ENCODE assay signal across 1 cellular context in the genomic region with DNA sequence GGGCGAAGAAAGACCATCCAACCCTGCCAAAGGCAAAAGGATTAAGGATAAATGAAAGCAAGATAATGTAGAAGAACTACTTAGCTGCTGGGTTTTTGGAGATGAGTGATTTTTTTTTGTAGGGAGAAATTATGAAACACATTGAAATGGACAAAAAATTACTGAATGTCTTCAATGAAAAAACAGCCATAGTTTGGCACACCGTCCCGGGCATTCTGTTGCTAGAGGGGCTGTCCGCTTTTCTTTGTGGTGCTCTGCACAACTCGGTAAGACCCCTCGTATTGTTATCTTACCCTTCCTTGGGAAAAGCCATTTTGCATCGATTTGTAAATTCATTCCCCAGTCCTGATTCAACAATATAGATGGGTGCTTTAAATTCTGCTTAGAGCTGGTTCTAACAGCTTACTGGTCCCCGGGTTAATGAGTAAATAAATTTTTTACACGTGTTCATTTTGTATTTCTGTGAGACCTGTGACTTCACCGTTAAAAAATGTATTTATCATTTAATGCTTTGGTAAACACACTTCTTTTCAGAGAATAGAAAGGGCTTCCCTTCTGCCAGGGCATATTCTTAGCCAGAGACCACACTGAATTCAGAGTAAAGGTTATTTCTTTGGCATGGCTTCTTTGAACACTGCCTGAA.
A peak's percentile ranks its signal among the peaks of the same experiment; 100 is the strongest.
TF ChIP-seq lines count a peak whose summit lies in the region.

No MANE protein-coding gene starts in this region.

TF ChIP-seq in HepG2, 621 proteins besides CTCF, POLR2A, EP300 and RAD21 (continues in another document):
- TF ChIP-seq GLI4 (CRISPR knock-in tag; IDR thresholded peaks at IDR 0.05; ENCODE audit: borderline replicate concordance): 0 out of 2 replicates have a peak, but pooled peaks have one; percentile 29
- no peak for TF ChIP-seq U2AF1 (optimal IDR thresholded peaks at IDR 0.05; ENCODE audit: low read depth, low read length)
- TF ChIP-seq, protein P1, sequence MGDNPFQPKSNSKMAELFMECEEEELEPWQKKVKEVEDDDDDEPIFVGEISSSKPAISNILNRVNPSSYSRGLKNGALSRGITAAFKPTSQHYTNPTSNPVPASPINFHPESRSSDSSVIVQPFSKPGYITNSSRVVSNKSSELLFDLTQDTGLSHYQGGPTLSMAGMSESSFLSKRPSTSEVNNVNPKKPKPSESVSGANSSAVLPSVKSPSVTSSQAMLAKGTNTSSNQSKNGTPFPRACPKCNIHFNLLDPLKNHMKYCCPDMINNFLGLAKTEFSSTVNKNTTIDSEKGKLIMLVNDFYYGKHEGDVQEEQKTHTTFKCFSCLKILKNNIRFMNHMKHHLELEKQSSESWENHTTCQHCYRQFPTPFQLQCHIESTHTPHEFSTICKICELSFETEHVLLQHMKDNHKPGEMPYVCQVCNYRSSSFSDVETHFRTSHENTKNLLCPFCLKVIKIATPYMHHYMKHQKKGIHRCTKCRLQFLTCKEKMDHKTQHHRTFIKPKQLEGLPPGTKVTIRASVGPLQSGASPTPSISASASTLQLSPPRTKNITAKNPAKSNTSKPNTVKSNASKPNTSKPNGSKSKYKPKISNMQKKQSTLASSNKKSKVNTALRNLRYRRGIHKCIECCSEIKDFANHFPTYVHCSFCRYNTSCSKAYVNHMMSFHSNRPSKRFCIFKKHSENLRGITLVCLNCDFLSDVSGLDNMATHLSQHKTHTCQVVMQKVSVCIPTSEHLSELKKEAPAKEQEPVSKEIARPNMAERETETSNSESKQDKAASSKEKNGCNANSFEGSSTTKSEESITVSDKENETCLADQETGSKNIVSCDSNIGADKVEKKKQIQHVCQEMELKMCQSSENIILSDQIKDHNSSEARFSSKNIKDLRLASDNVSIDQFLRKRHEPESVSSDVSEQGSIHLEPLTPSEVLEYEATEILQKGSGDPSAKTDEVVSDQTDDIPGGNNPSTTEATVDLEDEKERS (CRISPR knock-in tag; IDR thresholded peaks at IDR 0.05): no peak
- TF ChIP-seq ZNF749 (CRISPR knock-in tag; IDR thresholded peaks at IDR 0.05; ENCODE audit: borderline replicate concordance): no peak
- TF ChIP-seq, protein P2, sequence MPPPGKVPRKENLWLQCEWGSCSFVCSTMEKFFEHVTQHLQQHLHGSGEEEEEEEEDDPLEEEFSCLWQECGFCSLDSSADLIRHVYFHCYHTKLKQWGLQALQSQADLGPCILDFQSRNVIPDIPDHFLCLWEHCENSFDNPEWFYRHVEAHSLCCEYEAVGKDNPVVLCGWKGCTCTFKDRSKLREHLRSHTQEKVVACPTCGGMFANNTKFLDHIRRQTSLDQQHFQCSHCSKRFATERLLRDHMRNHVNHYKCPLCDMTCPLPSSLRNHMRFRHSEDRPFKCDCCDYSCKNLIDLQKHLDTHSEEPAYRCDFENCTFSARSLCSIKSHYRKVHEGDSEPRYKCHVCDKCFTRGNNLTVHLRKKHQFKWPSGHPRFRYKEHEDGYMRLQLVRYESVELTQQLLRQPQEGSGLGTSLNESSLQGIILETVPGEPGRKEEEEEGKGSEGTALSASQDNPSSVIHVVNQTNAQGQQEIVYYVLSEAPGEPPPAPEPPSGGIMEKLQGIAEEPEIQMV (CRISPR knock-in tag; IDR thresholded peaks at IDR 0.05; ENCODE audit: low read depth): no peak
- TF ChIP-seq IRF1 (CRISPR knock-in tag; IDR thresholded peaks at IDR 0.05; ENCODE audit: low read depth): no peak
- no peak for TF ChIP-seq FLYWCH1 (CRISPR knock-in tag; IDR thresholded peaks at IDR 0.05)
- peak; percentile 60; the same call in 1 of the 2 replicates for TF ChIP-seq CHD4 (IDR thresholded peaks at IDR 0.05; ENCODE audit: borderline replicate concordance, low read length)
- no peak for TF ChIP-seq CREM (IDR thresholded peaks at IDR 0.05)
- TF ChIP-seq CREM (CRISPR knock-in tag; IDR thresholded peaks at IDR 0.05): no peak
- TF ChIP-seq AGO1 (IDR thresholded peaks at IDR 0.05; ENCODE audit: low read depth, low read length, poor library complexity, severe bottlenecking): no peak
- no peak for TF ChIP-seq GATAD1 (CRISPR knock-in tag; IDR thresholded peaks at IDR 0.05)
- TF ChIP-seq, protein P3, sequence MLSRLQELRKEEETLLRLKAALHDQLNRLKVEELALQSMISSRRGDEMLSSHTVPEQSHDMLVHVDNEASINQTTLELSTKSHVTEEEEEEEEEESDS (CRISPR knock-in tag; IDR thresholded peaks at IDR 0.05; ENCODE audit: borderline replicate concordance): 0 out of 2 replicates have a peak, but pooled peaks have one; percentile 1
- TF ChIP-seq NFE2L1 (CRISPR knock-in tag; IDR thresholded peaks at IDR 0.05; ENCODE audit: borderline replicate concordance): no peak
- no peak for TF ChIP-seq ZNF333 (CRISPR knock-in tag; IDR thresholded peaks at IDR 0.05; ENCODE audit: borderline replicate concordance)
- peak; percentile 23; the same call in 1 of the 2 replicates for TF ChIP-seq CREB3 (CRISPR knock-in tag; IDR thresholded peaks at IDR 0.05)
- TF ChIP-seq SP5 (CRISPR knock-in tag; IDR thresholded peaks at IDR 0.05; ENCODE audit: borderline replicate concordance, low read depth): no peak
- TF ChIP-seq, protein P4, sequence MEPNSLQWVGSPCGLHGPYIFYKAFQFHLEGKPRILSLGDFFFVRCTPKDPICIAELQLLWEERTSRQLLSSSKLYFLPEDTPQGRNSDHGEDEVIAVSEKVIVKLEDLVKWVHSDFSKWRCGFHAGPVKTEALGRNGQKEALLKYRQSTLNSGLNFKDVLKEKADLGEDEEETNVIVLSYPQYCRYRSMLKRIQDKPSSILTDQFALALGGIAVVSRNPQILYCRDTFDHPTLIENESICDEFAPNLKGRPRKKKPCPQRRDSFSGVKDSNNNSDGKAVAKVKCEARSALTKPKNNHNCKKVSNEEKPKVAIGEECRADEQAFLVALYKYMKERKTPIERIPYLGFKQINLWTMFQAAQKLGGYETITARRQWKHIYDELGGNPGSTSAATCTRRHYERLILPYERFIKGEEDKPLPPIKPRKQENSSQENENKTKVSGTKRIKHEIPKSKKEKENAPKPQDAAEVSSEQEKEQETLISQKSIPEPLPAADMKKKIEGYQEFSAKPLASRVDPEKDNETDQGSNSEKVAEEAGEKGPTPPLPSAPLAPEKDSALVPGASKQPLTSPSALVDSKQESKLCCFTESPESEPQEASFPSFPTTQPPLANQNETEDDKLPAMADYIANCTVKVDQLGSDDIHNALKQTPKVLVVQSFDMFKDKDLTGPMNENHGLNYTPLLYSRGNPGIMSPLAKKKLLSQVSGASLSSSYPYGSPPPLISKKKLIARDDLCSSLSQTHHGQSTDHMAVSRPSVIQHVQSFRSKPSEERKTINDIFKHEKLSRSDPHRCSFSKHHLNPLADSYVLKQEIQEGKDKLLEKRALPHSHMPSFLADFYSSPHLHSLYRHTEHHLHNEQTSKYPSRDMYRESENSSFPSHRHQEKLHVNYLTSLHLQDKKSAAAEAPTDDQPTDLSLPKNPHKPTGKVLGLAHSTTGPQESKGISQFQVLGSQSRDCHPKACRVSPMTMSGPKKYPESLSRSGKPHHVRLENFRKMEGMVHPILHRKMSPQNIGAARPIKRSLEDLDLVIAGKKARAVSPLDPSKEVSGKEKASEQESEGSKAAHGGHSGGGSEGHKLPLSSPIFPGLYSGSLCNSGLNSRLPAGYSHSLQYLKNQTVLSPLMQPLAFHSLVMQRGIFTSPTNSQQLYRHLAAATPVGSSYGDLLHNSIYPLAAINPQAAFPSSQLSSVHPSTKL (CRISPR knock-in tag; IDR thresholded peaks at IDR 0.05): no peak
- no peak for TF ChIP-seq IRX3 (CRISPR knock-in tag; IDR thresholded peaks at IDR 0.05; ENCODE audit: borderline replicate concordance, low read depth)
- peak; percentile 64 for TF ChIP-seq GFI1 (CRISPR knock-in tag; IDR thresholded peaks at IDR 0.05; ENCODE audit: borderline replicate concordance)
- TF ChIP-seq, protein P5, sequence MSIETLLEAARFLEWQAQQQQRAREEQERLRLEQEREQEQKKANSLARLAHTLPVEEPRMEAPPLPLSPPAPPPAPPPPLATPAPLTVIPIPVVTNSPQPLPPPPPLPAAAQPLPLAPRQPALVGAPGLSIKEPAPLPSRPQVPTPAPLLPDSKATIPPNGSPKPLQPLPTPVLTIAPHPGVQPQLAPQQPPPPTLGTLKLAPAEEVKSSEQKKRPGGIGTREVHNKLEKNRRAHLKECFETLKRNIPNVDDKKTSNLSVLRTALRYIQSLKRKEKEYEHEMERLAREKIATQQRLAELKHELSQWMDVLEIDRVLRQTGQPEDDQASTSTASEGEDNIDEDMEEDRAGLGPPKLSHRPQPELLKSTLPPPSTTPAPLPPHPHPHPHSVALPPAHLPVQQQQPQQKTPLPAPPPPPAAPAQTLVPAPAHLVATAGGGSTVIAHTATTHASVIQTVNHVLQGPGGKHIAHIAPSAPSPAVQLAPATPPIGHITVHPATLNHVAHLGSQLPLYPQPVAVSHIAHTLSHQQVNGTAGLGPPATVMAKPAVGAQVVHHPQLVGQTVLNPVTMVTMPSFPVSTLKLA (IDR thresholded peaks at IDR 0.05): no peak
- TF ChIP-seq KDM2A (CRISPR knock-in tag; IDR thresholded peaks at IDR 0.05; ENCODE audit: borderline replicate concordance, low read depth): no peak
- peak; percentile 61; the same call in 1 of the 2 replicates for TF ChIP-seq PPARG (CRISPR knock-in tag; conservative IDR thresholded peaks at IDR 0.05)
- TF ChIP-seq ZNF326 (CRISPR knock-in tag; IDR thresholded peaks at IDR 0.05; ENCODE audit: borderline replicate concordance): no peak
- TF ChIP-seq NR2F2 (IDR thresholded peaks at IDR 0.05; ENCODE audit: borderline replicate concordance, low read depth): 0 out of 2 replicates have a peak, but pooled peaks have one; percentile 5
- TF ChIP-seq THYN1 (CRISPR knock-in tag; IDR thresholded peaks at IDR 0.05; ENCODE audit: borderline replicate concordance, low read depth): no peak
- 0 out of 2 replicates have a peak, but pooled peaks have one; percentile 6 for TF ChIP-seq TRAFD1 (CRISPR knock-in tag; IDR thresholded peaks at IDR 0.05; ENCODE audit: borderline replicate concordance)
- TF ChIP-seq, protein P6, sequence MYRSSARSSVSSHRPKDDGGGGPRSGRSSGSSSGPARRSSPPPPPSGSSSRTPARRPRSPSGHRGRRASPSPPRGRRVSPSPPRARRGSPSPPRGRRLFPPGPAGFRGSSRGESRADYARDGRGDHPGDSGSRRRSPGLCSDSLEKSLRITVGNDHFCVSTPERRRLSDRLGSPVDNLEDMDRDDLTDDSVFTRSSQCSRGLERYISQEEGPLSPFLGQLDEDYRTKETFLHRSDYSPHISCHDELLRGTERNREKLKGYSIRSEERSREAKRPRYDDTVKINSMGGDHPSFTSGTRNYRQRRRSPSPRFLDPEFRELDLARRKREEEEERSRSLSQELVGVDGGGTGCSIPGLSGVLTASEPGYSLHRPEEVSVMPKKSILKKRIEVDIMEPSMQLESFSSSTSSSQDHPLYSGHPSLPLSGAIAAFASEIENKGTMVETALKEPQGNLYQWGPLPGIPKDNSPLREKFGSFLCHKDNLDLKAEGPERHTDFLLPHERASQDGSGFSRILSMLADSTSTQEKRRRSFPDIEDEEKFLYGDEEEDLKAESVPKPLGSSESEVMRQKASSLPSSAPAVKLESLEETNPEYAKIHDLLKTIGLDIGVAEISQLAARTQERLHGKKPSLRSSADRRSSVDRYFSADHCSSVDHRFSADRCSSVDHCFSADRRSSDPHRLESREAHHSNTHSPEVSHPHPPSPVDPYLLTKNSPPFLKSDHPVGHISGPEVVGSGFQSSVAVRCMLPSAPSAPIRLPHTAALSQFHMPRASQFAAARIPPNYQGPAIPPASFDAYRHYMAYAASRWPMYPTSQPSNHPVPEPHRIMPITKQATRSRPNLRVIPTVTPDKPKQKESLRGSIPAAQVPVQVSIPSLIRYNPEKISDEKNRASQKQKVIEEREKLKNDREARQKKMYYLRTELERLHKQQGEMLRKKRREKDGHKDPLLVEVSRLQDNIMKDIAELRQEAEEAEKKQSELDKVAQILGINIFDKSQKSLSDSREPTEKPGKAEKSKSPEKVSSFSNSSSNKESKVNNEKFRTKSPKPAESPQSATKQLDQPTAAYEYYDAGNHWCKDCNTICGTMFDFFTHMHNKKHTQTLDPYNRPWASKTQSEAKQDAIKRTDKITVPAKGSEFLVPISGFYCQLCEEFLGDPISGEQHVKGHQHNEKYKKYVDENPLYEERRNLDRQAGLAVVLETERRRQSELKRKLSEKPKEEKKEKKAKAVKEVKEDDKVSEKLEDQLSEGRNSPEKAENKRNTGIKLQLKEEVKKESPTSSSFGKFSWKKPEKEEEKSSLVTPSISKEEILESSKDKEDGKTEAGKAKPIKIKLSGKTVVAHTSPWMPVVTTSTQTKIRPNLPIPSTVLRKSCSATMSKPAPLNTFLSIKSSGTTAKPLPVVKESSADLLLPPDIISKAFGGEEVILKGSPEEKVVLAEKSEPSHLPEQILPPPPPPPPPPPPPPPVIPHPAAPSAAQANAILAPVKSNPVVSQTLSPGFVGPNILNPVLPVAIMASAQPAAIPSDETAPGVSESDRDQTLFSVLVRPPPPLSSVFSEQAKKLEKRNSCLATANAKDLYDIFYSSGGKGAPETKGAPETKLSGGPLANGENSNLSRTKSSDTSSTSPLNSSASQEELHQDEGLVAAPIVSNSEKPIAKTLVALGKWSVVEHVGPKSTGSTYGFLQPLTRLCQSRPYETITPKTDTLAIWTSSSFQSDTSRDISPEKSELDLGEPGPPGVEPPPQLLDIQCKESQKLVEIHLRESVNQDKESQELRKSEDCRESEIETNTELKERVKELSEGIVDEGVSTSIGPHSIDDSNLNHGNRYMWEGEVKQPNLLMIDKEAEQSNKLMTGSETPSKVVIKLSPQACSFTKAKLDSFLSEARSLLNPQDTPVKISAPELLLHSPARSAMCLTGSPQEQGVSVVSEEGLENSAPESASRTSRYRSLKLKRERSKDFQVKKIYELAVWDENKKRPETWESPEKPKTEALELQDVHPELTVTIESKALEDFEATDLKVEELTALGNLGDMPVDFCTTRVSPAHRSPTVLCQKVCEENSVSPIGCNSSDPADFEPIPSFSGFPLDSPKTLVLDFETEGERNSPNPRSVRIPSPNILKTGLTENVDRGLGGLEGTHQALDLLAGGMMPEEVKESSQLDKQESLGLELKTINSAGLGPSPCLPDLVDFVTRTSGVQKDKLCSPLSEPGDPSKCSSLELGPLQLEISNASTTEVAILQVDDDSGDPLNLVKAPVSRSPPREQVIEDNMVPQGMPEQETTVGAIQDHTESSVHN (CRISPR knock-in tag; IDR thresholded peaks at IDR 0.05): no peak
